16 cellular contexts compared by ENCODE assay signal in the genomic region with DNA sequence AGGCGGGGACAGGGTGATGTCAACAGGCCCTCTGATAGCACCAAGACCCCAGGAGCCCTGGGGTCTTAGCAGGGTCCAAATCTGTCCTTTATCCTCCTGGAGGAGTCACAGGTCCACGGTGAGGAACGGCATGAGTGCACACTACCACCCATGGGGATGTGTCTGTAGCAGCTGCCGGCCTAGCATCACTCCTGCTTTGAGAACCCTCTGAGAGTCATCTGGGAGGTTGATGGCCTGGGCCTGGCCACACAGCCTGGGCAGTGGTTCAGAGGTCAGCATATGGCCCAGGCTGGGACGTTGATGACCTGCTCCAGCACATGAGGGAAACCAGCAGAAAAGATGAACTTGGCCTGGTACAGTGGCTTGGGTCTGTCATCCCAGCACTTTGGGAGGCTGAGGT. TPM values are rescaled to one million over a fixed set of nuclear protein-coding genes. Genes with fewer than 3 reads are reported as not detected.
DNase-seq lines count a peak whose midpoint lies in the region; ATAC-seq and TF ChIP-seq lines count a peak whose summit lies in the region.
"Had no signal": no experiment of that assay in that cellular context is flagged by ENCODE, and none has a peak within 500 bp of the region (broad histone marks: within the 10 kb centered on the region; RNA-seq: fewer than 3 reads in every experiment).

No MANE protein-coding gene starts in this region.

- no peak overlapping the region for H3K18ac ChIP-seq in trophoblast cell (ENCODE audit: low read length)

- intact Hi-C loops in Calu3 (cut with micrococcal nuclease; ENCODE audit: unreplicated experiment): no loop called here

- peaks cover 25% of the 10 kb centered on the region for H3K27me3 ChIP-seq in trophoblast cell (ENCODE audit: insufficient read depth, low read length)

- H3K23ac ChIP-seq in trophoblast cell (ENCODE audit: low read length): no peak overlapping the region

- CTCF ChIA-PET in Calu3 (lab: Charles Lee): no interaction called here

- H3K14ac ChIP-seq in trophoblast cell (ENCODE audit: low read length): no peak overlapping the region

- H3K4me1 Mint-ChIP-seq in activated naive CD8-positive, alpha-beta T cell (ENCODE audit: low read depth): peaks cover 7% of the 10 kb centered on the region
- peaks cover 6% of the 10 kb centered on the region for H3K4me1 Mint-ChIP-seq in activated naive CD8-positive, alpha-beta T cell treated with anti-CD3 and anti-CD28 coated beads, Interleukin-2, amount 50 U/mL, for 24 hours
- H3K4me1 Mint-ChIP-seq in Calu3 (ENCODE audit: low read depth, unreplicated experiment) (no peaks in the 10 kb centered on the region), neural crest cell (peaks cover 24% of the 10 kb centered on the region)

- no peak overlapping the region for H4K8ac ChIP-seq in trophoblast cell (ENCODE audit: low read depth, low read length)

- no peak overlapping the region for H3K27ac Mint-ChIP-seq in activated naive CD8-positive, alpha-beta T cell
- H3K27ac Mint-ChIP-seq in activated naive CD8-positive, alpha-beta T cell treated with anti-CD3 and anti-CD28 coated beads, Interleukin-2, amount 50 U/mL, for 24 hours: no peak overlapping the region
- H3K27ac Mint-ChIP-seq in Calu3 (ENCODE audit: unreplicated experiment): no peak overlapping the region
- no peak overlapping the region for H3K27ac Mint-ChIP-seq in neural crest cell (ENCODE audit: unreplicated experiment)

- no peaks in the 10 kb centered on the region for H3K79me1 ChIP-seq in trophoblast cell (ENCODE audit: low read length)

- no peaks in the 10 kb centered on the region for H3K79me2 ChIP-seq in trophoblast cell (ENCODE audit: control insufficient read depth, insufficient read depth, low read length, poor library complexity)

- H4K12ac ChIP-seq in trophoblast cell (ENCODE audit: low read depth, low read length): no peak overlapping the region

- no peak overlapping the region for H2AK5ac ChIP-seq in trophoblast cell (ENCODE audit: low read length)

- H2BK12ac ChIP-seq in trophoblast cell (ENCODE audit: low read length): no peak overlapping the region

- WGBS in trophoblast cell (ENCODE audit: extremely low coverage, insufficient coverage, insufficient read length): no CpG with 5 or more reads among the region's 5 CpGs

- peak overlapping the region; percentile 5 for H3K4me3 Mint-ChIP-seq in activated naive CD8-positive, alpha-beta T cell
- H3K4me3 Mint-ChIP-seq in activated naive CD8-positive, alpha-beta T cell treated with anti-CD3 and anti-CD28 coated beads, Interleukin-2, amount 50 U/mL, for 24 hours: no peak overlapping the region
- H3K4me3 Mint-ChIP-seq in Calu3 (ENCODE audit: low read depth, unreplicated experiment): peak overlapping the region; percentile 60
- peak overlapping the region; percentile 86 for H3K4me3 Mint-ChIP-seq in neural crest cell

- H3K27ac ChIP-seq in trophoblast cell (ENCODE audit: low read depth, low read length) (no peak overlapping the region), coronary artery (no peak overlapping the region)
- H3K27ac ChIP-seq: 22Rv1, A549, BLaER1 had no signal

- H2BK120ac ChIP-seq in trophoblast cell (ENCODE audit: insufficient read depth, low read length, poor library complexity): no peak overlapping the region

- no peaks in the 10 kb centered on the region for H3K9me3 Mint-ChIP-seq in activated naive CD8-positive, alpha-beta T cell (ENCODE audit: low read depth)
- no peaks in the 10 kb centered on the region for H3K9me3 Mint-ChIP-seq in activated naive CD8-positive, alpha-beta T cell treated with anti-CD3 and anti-CD28 coated beads, Interleukin-2, amount 50 U/mL, for 24 hours
- H3K9me3 Mint-ChIP-seq in Calu3 (ENCODE audit: low read depth, unreplicated experiment) (no peaks in the 10 kb centered on the region), neural crest cell (no peaks in the 10 kb centered on the region)

- H3K9me3 ChIP-seq in trophoblast cell (ENCODE audit: insufficient read depth, low read depth, low read length): peaks cover 12% of the 10 kb centered on the region
- H3K9me3 ChIP-seq: A549, BLaER1, HAP-1 had no signal

- H3K4me3 ChIP-seq in trophoblast cell (ENCODE audit: low read depth, low read length): peak overlapping the region; percentile 10
- no peak overlapping the region for H3K4me3 ChIP-seq in coronary artery
- H3K4me3 ChIP-seq: A549, HAP-1 had no signal

- peaks cover 13% of the 10 kb centered on the region in 2 experiments for H3K4me1 ChIP-seq in trophoblast cell (ENCODE audit: control insufficient read depth in 1 of 2, insufficient read depth in 2 of 2, low read length in 2 of 2)

- ATAC-seq in activated naive CD8-positive, alpha-beta T cell treated with anti-CD3 and anti-CD28 coated beads, Interleukin-2, amount 50 U/mL, for 24 hours: no peak
- no peak for ATAC-seq in HG03378 (IDR thresholded peaks at IDR 0.05; ENCODE audit: unreplicated experiment)
- ATAC-seq: A549 had no signal

- no peak overlapping the region for H2BK5ac ChIP-seq in trophoblast cell (ENCODE audit: low read depth, low read length, poor library complexity)

- peaks cover 18% of the 10 kb centered on the region for H3K27me3 Mint-ChIP-seq in activated naive CD8-positive, alpha-beta T cell
- H3K27me3 Mint-ChIP-seq in activated naive CD8-positive, alpha-beta T cell treated with anti-CD3 and anti-CD28 coated beads, Interleukin-2, amount 50 U/mL, for 24 hours: peaks cover 46% of the 10 kb centered on the region
- peaks cover 66% of the 10 kb centered on the region for H3K27me3 Mint-ChIP-seq in Calu3 (ENCODE audit: unreplicated experiment)
- peaks cover 50% of the 10 kb centered on the region for H3K27me3 Mint-ChIP-seq in neural crest cell (ENCODE audit: low read depth)

- BruUV-seq in Calu3 (replicated peaks; lab: Mats Ljungman, UMichigan): no TSS peak

- no peak overlapping the region for H3K9ac ChIP-seq in trophoblast cell (ENCODE audit: low read length)
- H3K9ac ChIP-seq: BLaER1 had no signal

- no peaks in the 10 kb centered on the region for H3K36me3 ChIP-seq in trophoblast cell (ENCODE audit: control insufficient read depth in 1 of 2, insufficient read depth in 2 of 2, low read length in 2 of 2)
- H3K36me3 ChIP-seq: BLaER1, HAP-1 had no signal

- no peaks in the 10 kb centered on the region for H3K36me3 Mint-ChIP-seq in activated naive CD8-positive, alpha-beta T cell
- no peaks in the 10 kb centered on the region for H3K36me3 Mint-ChIP-seq in activated naive CD8-positive, alpha-beta T cell treated with anti-CD3 and anti-CD28 coated beads, Interleukin-2, amount 50 U/mL, for 24 hours (ENCODE audit: low read depth)
- H3K36me3 Mint-ChIP-seq in Calu3 (ENCODE audit: insufficient read depth, unreplicated experiment): peaks cover 10% of the 10 kb centered on the region
- H3K36me3 Mint-ChIP-seq in neural crest cell (ENCODE audit: low read depth): no peaks in the 10 kb centered on the region

- H3K4ac ChIP-seq in trophoblast cell (ENCODE audit: low read depth, low read length): no peak overlapping the region

- TF ChIP-seq CTCF in Calu3 (IDR thresholded peaks at IDR 0.05; ENCODE audit: unreplicated experiment) (no peak), neural crest cell (conservative IDR thresholded peaks at IDR 0.05) (no peak), coronary artery (IDR thresholded peaks at IDR 0.05) (no peak)

- H4K91ac ChIP-seq in trophoblast cell (ENCODE audit: low read depth, low read length): no peak overlapping the region

- H3K4me2 ChIP-seq in trophoblast cell (ENCODE audit: low read length): no peak overlapping the region
- H3K4me2 ChIP-seq: A549 had no signal

- DNase-seq in activated naive CD8-positive, alpha-beta T cell treated with anti-CD3 and anti-CD28 coated beads, Interleukin-2, amount 50 U/mL, for 24 hours: no peak
- no peak for DNase-seq in Calu3
- no peak for DNase-seq in neural crest cell (ENCODE audit: low read depth, low spot score)
- no peak for DNase-seq in trophoblast cell
- no peak for DNase-seq in coronary artery (ENCODE audit: low spot score)
- DNase-seq in anterior cingulate cortex (lab: John Stamatoyannopoulos, UW): no peak
- DNase-seq: AML-193, GF-D8, GOT3 had no signal

- no peak overlapping the region for H2AFZ ChIP-seq in trophoblast cell (ENCODE audit: insufficient read depth, low read length, poor library complexity)

RNA-seq across cellular contexts. Expression of gene GFPT2, which starts 1.8 kb away (rescaled TPM):
- 0.12 TPM in 1 of 2 replicates, not detected in the other for total RNA-seq in Calu3 (2022)
- 11.1 and 12.5 TPM in 2 replicates for total RNA-seq in neural crest cell
- polyA plus RNA-seq in trophoblast cell (2013): 7.6 and 8.2 TPM in 2 replicates
- polyA plus RNA-seq: CD14-positive monocyte had no signal

Comparison
In these comparisons a context has a peak if more than half of its experiments do, and no peak if none do; other contexts are left out.
1. RNA of gene GFPT2, which starts 1.8 kb away (total RNA-seq): 11.1 to 12.5 TPM in neural crest cell; 0.12 TPM in Calu3; every median in the first group is over 10 times any median in the second.